2 cellular contexts compared by ENCODE assay signal in the genomic region with DNA sequence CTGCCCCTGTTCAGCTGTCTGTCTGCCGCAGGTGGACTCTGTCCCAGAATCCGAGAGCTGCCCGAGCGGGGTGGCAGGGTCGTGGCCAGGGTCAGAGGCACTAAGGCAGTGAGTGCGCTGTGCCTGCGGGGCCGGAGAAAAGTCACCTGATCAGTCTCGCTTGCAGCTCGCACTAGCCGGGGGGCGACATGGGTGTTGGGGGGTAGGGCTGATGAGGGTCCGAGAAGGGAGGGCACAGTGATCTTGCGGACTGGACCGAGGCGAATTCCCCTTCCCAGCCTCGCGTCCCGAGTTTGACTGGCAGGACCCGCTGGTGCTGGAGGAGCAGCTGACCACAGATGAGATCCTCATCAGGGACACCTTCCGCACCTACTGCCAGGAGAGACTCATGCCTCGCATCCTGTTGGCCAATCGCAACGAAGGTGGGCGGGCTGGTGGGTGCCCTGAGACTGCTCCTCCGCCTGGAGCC.
TF ChIP-seq lines count a peak whose summit lies in the region.

No MANE protein-coding gene starts in this region.

TF ChIP-seq in HCT116, 20 proteins besides CTCF, POLR2A, EP300 and RAD21:
- TF ChIP-seq, protein P1, sequence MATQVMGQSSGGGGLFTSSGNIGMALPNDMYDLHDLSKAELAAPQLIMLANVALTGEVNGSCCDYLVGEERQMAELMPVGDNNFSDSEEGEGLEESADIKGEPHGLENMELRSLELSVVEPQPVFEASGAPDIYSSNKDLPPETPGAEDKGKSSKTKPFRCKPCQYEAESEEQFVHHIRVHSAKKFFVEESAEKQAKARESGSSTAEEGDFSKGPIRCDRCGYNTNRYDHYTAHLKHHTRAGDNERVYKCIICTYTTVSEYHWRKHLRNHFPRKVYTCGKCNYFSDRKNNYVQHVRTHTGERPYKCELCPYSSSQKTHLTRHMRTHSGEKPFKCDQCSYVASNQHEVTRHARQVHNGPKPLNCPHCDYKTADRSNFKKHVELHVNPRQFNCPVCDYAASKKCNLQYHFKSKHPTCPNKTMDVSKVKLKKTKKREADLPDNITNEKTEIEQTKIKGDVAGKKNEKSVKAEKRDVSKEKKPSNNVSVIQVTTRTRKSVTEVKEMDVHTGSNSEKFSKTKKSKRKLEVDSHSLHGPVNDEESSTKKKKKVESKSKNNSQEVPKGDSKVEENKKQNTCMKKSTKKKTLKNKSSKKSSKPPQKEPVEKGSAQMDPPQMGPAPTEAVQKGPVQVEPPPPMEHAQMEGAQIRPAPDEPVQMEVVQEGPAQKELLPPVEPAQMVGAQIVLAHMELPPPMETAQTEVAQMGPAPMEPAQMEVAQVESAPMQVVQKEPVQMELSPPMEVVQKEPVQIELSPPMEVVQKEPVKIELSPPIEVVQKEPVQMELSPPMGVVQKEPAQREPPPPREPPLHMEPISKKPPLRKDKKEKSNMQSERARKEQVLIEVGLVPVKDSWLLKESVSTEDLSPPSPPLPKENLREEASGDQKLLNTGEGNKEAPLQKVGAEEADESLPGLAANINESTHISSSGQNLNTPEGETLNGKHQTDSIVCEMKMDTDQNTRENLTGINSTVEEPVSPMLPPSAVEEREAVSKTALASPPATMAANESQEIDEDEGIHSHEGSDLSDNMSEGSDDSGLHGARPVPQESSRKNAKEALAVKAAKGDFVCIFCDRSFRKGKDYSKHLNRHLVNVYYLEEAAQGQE (IDR thresholded peaks at IDR 0.05; ENCODE audit: low read depth), result no peak
- TF ChIP-seq, protein P2, sequence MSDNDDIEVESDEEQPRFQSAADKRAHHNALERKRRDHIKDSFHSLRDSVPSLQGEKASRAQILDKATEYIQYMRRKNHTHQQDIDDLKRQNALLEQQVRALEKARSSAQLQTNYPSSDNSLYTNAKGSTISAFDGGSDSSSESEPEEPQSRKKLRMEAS (IDR thresholded peaks at IDR 0.05), result no peak
- 0 out of 2 replicates have a peak, but pooled peaks have one; percentile 2 for TF ChIP-seq ZFX (IDR thresholded peaks at IDR 0.05)
- no peak for TF ChIP-seq SP1 (IDR thresholded peaks at IDR 0.05; ENCODE audit: low read depth)
- no peak for TF ChIP-seq CBX3 (IDR thresholded peaks at IDR 0.05; ENCODE audit: low read depth)
- TF ChIP-seq ELF1 (IDR thresholded peaks at IDR 0.05; ENCODE audit: borderline replicate concordance, low read depth), result no peak
TF ChIP-seq in HCT116: peak in this region for 1.

TF ChIP-seq in WTC11, 78 proteins besides CTCF, POLR2A, EP300 and RAD21 (continued from another document):
- TF ChIP-seq TCF7 (CRISPR knock-in tag; IDR thresholded peaks at IDR 0.05; ENCODE audit: low read depth), result no peak
- TF ChIP-seq, protein P3, sequence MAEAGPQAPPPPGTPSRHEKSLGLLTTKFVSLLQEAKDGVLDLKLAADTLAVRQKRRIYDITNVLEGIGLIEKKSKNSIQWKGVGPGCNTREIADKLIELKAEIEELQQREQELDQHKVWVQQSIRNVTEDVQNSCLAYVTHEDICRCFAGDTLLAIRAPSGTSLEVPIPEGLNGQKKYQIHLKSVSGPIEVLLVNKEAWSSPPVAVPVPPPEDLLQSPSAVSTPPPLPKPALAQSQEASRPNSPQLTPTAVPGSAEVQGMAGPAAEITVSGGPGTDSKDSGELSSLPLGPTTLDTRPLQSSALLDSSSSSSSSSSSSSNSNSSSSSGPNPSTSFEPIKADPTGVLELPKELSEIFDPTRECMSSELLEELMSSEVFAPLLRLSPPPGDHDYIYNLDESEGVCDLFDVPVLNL (CRISPR knock-in tag; IDR thresholded peaks at IDR 0.05; ENCODE audit: borderline replicate concordance, low read depth), result no peak
TF ChIP-seq in WTC11: peak in this region for 1.
